Comparison of ENCODE assay signal across 15 cellular contexts in genomic region chr2:236748385-236748784, GRCh38.
DNase-seq lines count a peak whose midpoint lies in the region; ATAC-seq and TF ChIP-seq lines count a peak whose summit lies in the region.
"Had no signal": no experiment of that assay in that cellular context is flagged by ENCODE, and none has a peak within 500 bp of the region (broad histone marks: within the 10 kb centered on the region; RNA-seq: fewer than 3 reads in every experiment).

No MANE protein-coding gene starts in this region.

- no peak overlapping the region for H3K18ac ChIP-seq in mesenchymal stem cell (ENCODE audit: low read depth in 1 of 2, low read length in 2 of 2)

- H2AFZ ChIP-seq in mammary epithelial cell (ENCODE audit: low read depth, low read length) (no peak overlapping the region), mesenchymal stem cell (ENCODE audit: low read depth, low read length) (no peak overlapping the region), smooth muscle cell (ENCODE audit: low read depth) (no peak overlapping the region)

- dilution Hi-C loops in mammary epithelial cell (cut with HindIII; ENCODE audit: low sequenced_read_pairs) = loop anchor here (5.0 kb wide), 2 partner anchors 49 to 66 kb away; no protein-coding TSS in a partner anchor

- peak overlapping the region; percentile 62 for H2AK5ac ChIP-seq in mesenchymal stem cell (ENCODE audit: low read length, severe bottlenecking)

- H3K9me3 ChIP-seq in mammary epithelial cell (replicated peaks; ENCODE audit: insufficient read depth, low read length) = no peaks in the 10 kb centered on the region
- H3K9me3 ChIP-seq in mesenchymal stem cell (ENCODE audit: control insufficient read depth, low read length) = no peaks in the 10 kb centered on the region
- no peaks in the 10 kb centered on the region for H3K9me3 ChIP-seq in smooth muscle cell (replicated peaks; ENCODE audit: low read depth)
- H3K9me3 ChIP-seq: upper lobe of left lung had no signal

- H3K4me3 Mint-ChIP-seq in MCF 10A (ENCODE audit: unreplicated experiment) = peak overlapping the region; percentile 46
- peak overlapping the region; percentile 28 for H3K4me3 Mint-ChIP-seq in type B pancreatic cell
- H3K4me3 Mint-ChIP-seq: activated B cell treated with CpG ODN at 0.5 μM for 24 hours; activated naive CD8-positive, alpha-beta T cell treated with anti-CD3 and anti-CD28 coated beads, Interleukin-2, amount 50 U/mL, for 24 hours; natural killer cell treated with Interleukin-12 subunit alpha and Interleukin-12 subunit beta and Interleukin-15 and Interleukin-18, amount 100 ng/mL, for 72 hours had no signal

- BruUV-seq in MCF 10A (replicated peaks; lab: Mats Ljungman, UMichigan) (no TSS peak), mammary epithelial cell (replicated peaks; lab: Mats Ljungman, UMichigan) (no TSS peak)

- H3K9me3 Mint-ChIP-seq in MCF 10A (ENCODE audit: unreplicated experiment) (no peaks in the 10 kb centered on the region), type B pancreatic cell (no peaks in the 10 kb centered on the region)
- H3K9me3 Mint-ChIP-seq: activated B cell treated with CpG ODN at 0.5 μM for 24 hours; activated naive CD8-positive, alpha-beta T cell treated with anti-CD3 and anti-CD28 coated beads, Interleukin-2, amount 50 U/mL, for 24 hours; natural killer cell treated with Interleukin-12 subunit alpha and Interleukin-12 subunit beta and Interleukin-15 and Interleukin-18, amount 100 ng/mL, for 72 hours had no signal

- peaks cover 64% of the 10 kb centered on the region for H3K4me1 ChIP-seq in mammary epithelial cell (ENCODE audit: insufficient read depth, low read length)
- H3K4me1 ChIP-seq in mesenchymal stem cell (ENCODE audit: control insufficient read depth, insufficient read depth, low read depth, low read length) = peaks cover 30% of the 10 kb centered on the region
- peaks cover 28% of the 10 kb centered on the region for H3K4me1 ChIP-seq in smooth muscle cell (ENCODE audit: low read depth)

- intact Hi-C loops in MCF 10A (cut with micrococcal nuclease) = loop anchor here (2.0 kb wide), 1 partner anchor 106 kb away; no protein-coding TSS in a partner anchor
- intact Hi-C loops in mammary epithelial cell (cut with micrococcal nuclease) = loop anchor here (5.0 kb wide), 2 partner anchors 86 to 279 kb away; no protein-coding TSS in a partner anchor

- H3K4me3 ChIP-seq in mammary epithelial cell (replicated peaks in 1 of 3; ENCODE audit: insufficient read depth in 1 of 3, low read depth in 2 of 3, low read length in 3 of 3) (no peak overlapping the region), epithelial cell of esophagus (ENCODE audit: low read length) (no peak overlapping the region), mesenchymal stem cell (ENCODE audit: insufficient read depth in 1 of 2, low read depth in 1 of 2, low read length in 2 of 2) (peak overlapping the region in 1 of 2 experiments; percentile 30), brain microvascular endothelial cell (ENCODE audit: low read depth, low read length) (no peak overlapping the region), smooth muscle cell (no peak overlapping the region)
- H3K4me3 ChIP-seq: SK-N-MC, upper lobe of left lung had no signal

- no peak overlapping the region for H3K14ac ChIP-seq in mesenchymal stem cell (ENCODE audit: low read length in 2 of 2)

- peaks cover 19% of the 10 kb centered on the region for H3F3A ChIP-seq in smooth muscle cell (ENCODE audit: low read depth)

- POLR2A ChIA-PET in MCF 10A (lab: Yijun Ruan, JAX) = interaction anchor here (0.6 kb wide), 1 partner anchor 88 kb away, joined by 3 read pairs; no protein-coding TSS in a partner anchor

- 98% methylated on average over 9 of the region's 9 CpGs for WGBS in mammary epithelial cell (ENCODE audit: low coverage, missing lambda C conversion rate)
- WGBS in mesenchymal stem cell = 97% methylated on average over 9 of the region's 9 CpGs
- WGBS in smooth muscle cell (ENCODE audit: low lambda C conversion rate) = 93% methylated on average over 9 of the region's 9 CpGs

- no peak overlapping the region for H2BK15ac ChIP-seq in mesenchymal stem cell (ENCODE audit: low read depth, poor library complexity, severe bottlenecking)

- H3K36me3 ChIP-seq in mammary epithelial cell (ENCODE audit: insufficient read depth, low read length) (no peaks in the 10 kb centered on the region), mesenchymal stem cell (ENCODE audit: control insufficient read depth in 1 of 2, insufficient read depth in 2 of 2, low read depth in 1 of 2, low read length in 2 of 2) (no peaks in the 10 kb centered on the region), brain microvascular endothelial cell (replicated peaks) (no peaks in the 10 kb centered on the region), smooth muscle cell (ENCODE audit: low read depth) (no peaks in the 10 kb centered on the region)
- H3K36me3 ChIP-seq: upper lobe of left lung had no signal

- no peak overlapping the region for H2BK5ac ChIP-seq in mesenchymal stem cell (ENCODE audit: low read depth, low read length, poor library complexity, severe bottlenecking)

- H3K27ac Mint-ChIP-seq in MCF 10A (ENCODE audit: low read depth, unreplicated experiment) (peak overlapping the region; percentile 67), type B pancreatic cell (peak overlapping the region; percentile 82)
- H3K27ac Mint-ChIP-seq: activated B cell treated with CpG ODN at 0.5 μM for 24 hours; activated naive CD8-positive, alpha-beta T cell treated with anti-CD3 and anti-CD28 coated beads, Interleukin-2, amount 50 U/mL, for 24 hours; natural killer cell treated with Interleukin-12 subunit alpha and Interleukin-12 subunit beta and Interleukin-15 and Interleukin-18, amount 100 ng/mL, for 72 hours had no signal

- H3K79me2 ChIP-seq in mammary epithelial cell (ENCODE audit: insufficient read depth, low read length) (no peaks in the 10 kb centered on the region), smooth muscle cell (ENCODE audit: low read depth) (no peaks in the 10 kb centered on the region)

- no peaks in the 10 kb centered on the region for H3K27me3 ChIP-seq in mammary epithelial cell (ENCODE audit: insufficient read depth, low read length)
- no peaks in the 10 kb centered on the region for H3K27me3 ChIP-seq in mesenchymal stem cell (ENCODE audit: control insufficient read depth in 1 of 2, insufficient read depth in 1 of 2, low read length in 2 of 2)
- no peaks in the 10 kb centered on the region for H3K27me3 ChIP-seq in brain microvascular endothelial cell (replicated peaks)
- H3K27me3 ChIP-seq in smooth muscle cell (ENCODE audit: low read depth) = no peaks in the 10 kb centered on the region
- H3K27me3 ChIP-seq: upper lobe of left lung had no signal

- DNase-seq in MCF 10A (ENCODE audit: unreplicated experiment) (peak; percentile 66), mammary epithelial cell (no peak), epithelial cell of esophagus (ENCODE audit: low read depth) (peak; percentile 73), mesenchymal stem cell (no peak), type B pancreatic cell (ENCODE audit: extremely low spot score, unreplicated experiment) (no peak), brain microvascular endothelial cell (no peak), smooth muscle cell (lab: John Stamatoyannopoulos, UW; ENCODE audit: unreplicated experiment) (no peak)
- DNase-seq: activated B cell treated with CpG ODN at 0.5 μM for 24 hours; activated naive CD8-positive, alpha-beta T cell treated with anti-CD3 and anti-CD28 coated beads, Interleukin-2, amount 50 U/mL, for 24 hours; NCI-H1417 treated with DMSO at 0.1 percent for 48 hours; NCI-H524 treated with DMSO at 0.1 percent for 48 hours had no signal

- no peak overlapping the region for H3K9ac ChIP-seq in mammary epithelial cell (ENCODE audit: insufficient read depth, low read length)
- peak overlapping the region; percentile 73 for H3K9ac ChIP-seq in mesenchymal stem cell (ENCODE audit: low read length)
- no peak overlapping the region for H3K9ac ChIP-seq in smooth muscle cell (ENCODE audit: low read depth)

- no peaks in the 10 kb centered on the region for H3K27me3 Mint-ChIP-seq in MCF 10A (ENCODE audit: insufficient read depth, unreplicated experiment)
- peaks cover 10% of the 10 kb centered on the region for H3K27me3 Mint-ChIP-seq in type B pancreatic cell

- H3K79me1 ChIP-seq in mesenchymal stem cell (replicated peaks; ENCODE audit: low read length, poor library complexity, severe bottlenecking) = no peaks in the 10 kb centered on the region

- H4K20me1 ChIP-seq in mammary epithelial cell (ENCODE audit: insufficient read depth, low read length) (no peaks in the 10 kb centered on the region), smooth muscle cell (ENCODE audit: low read depth) (no peaks in the 10 kb centered on the region)

- no peak overlapping the region for H2BK12ac ChIP-seq in mesenchymal stem cell (ENCODE audit: low read length in 2 of 2)

- in situ Hi-C loops in mammary epithelial cell (cut with MboI; ENCODE audit: low sequenced_read_pairs in 2 of 2) = no loop called here
- in situ Hi-C loops in brain microvascular endothelial cell (cut with HindIII; ENCODE audit: low pct_ligation_motif_present, low sequenced_read_pairs) = no loop called here

- no peak overlapping the region for H4K91ac ChIP-seq in mesenchymal stem cell (ENCODE audit: low read length)

- no peak overlapping the region for H3K4me2 ChIP-seq in mammary epithelial cell (ENCODE audit: insufficient read depth, low read depth, low read length)
- no peak overlapping the region for H3K4me2 ChIP-seq in mesenchymal stem cell (ENCODE audit: low read length, poor library complexity, severe bottlenecking)
- no peak overlapping the region for H3K4me2 ChIP-seq in smooth muscle cell

- no peak for ATAC-seq in GM18907 (IDR thresholded peaks at IDR 0.05; ENCODE audit: unreplicated experiment)
- ATAC-seq: activated naive CD8-positive, alpha-beta T cell treated with anti-CD3 and anti-CD28 coated beads, Interleukin-2, amount 50 U/mL, for 24 hours; natural killer cell treated with Interleukin-12 subunit alpha and Interleukin-12 subunit beta and Interleukin-15 and Interleukin-18, amount 100 ng/mL, for 72 hours had no signal

- no peak overlapping the region for H4K8ac ChIP-seq in mesenchymal stem cell (ENCODE audit: low read length)

- no peak for TF ChIP-seq CTCF in MCF 10A (IDR thresholded peaks at IDR 0.05; ENCODE audit: unreplicated experiment)
- no peak for TF ChIP-seq CTCF in mammary epithelial cell (conservative IDR thresholded peaks at IDR 0.05 in 1 of 2, IDR thresholded peaks at IDR 0.05 in 1 of 2; ENCODE audit: extremely low read depth in 1 of 2, insufficient read depth in 1 of 2, low read depth in 1 of 2, low read length in 2 of 2)
- TF ChIP-seq CTCF in epithelial cell of esophagus (IDR thresholded peaks at IDR 0.05; ENCODE audit: insufficient read depth, low read depth, low read length, missing control alignments) = no peak
- TF ChIP-seq CTCF in type B pancreatic cell (conservative IDR thresholded peaks at IDR 0.05) = no peak
- no peak for TF ChIP-seq CTCF in brain microvascular endothelial cell (IDR thresholded peaks at IDR 0.05; ENCODE audit: low read depth, low read length, missing control alignments)
- no peak for TF ChIP-seq CTCF in smooth muscle cell (IDR thresholded peaks at IDR 0.05; ENCODE audit: borderline replicate concordance, insufficient read depth, poor library complexity, severe bottlenecking)

- CTCF ChIA-PET in MCF 10A (lab: Yijun Ruan, JAX) (interaction anchor here (0.6 kb wide), 1 partner anchor 27 kb away, joined by 3 read pairs; no protein-coding TSS in a partner anchor), mammary epithelial cell (lab: Charles Lee; ENCODE audit: low non-redundant PET) (no interaction called here)

- H3K27ac ChIP-seq in mammary epithelial cell (ENCODE audit: insufficient read depth, low read depth, low read length) = no peak overlapping the region
- no peak overlapping the region for H3K27ac ChIP-seq in mesenchymal stem cell (ENCODE audit: low read length, poor library complexity, severe bottlenecking)
- no peak overlapping the region for H3K27ac ChIP-seq in brain microvascular endothelial cell
- no peak overlapping the region for H3K27ac ChIP-seq in smooth muscle cell (ENCODE audit: low read depth)
- H3K27ac ChIP-seq: SK-N-MC had no signal

- no peak overlapping the region for H3K23ac ChIP-seq in mesenchymal stem cell (ENCODE audit: low read length in 2 of 2)

- H2BK120ac ChIP-seq in mesenchymal stem cell (ENCODE audit: low read depth, low read length) = no peak overlapping the region

- H3K4me1 Mint-ChIP-seq in MCF 10A (ENCODE audit: insufficient read depth, unreplicated experiment) (peaks cover 57% of the 10 kb centered on the region), type B pancreatic cell (ENCODE audit: unreplicated experiment) (peaks cover 60% of the 10 kb centered on the region)
- H3K4me1 Mint-ChIP-seq: activated naive CD8-positive, alpha-beta T cell treated with anti-CD3 and anti-CD28 coated beads, Interleukin-2, amount 50 U/mL, for 24 hours had no signal

- H3K4ac ChIP-seq in mesenchymal stem cell (ENCODE audit: low read depth in 1 of 2, low read length in 2 of 2) = no peak overlapping the region

- H3K36me3 Mint-ChIP-seq in MCF 10A (ENCODE audit: insufficient read depth, unreplicated experiment) (peaks cover 4% of the 10 kb centered on the region), type B pancreatic cell (no peaks in the 10 kb centered on the region)
- H3K36me3 Mint-ChIP-seq: natural killer cell treated with Interleukin-12 subunit alpha and Interleukin-12 subunit beta and Interleukin-15 and Interleukin-18, amount 100 ng/mL, for 72 hours had no signal

Comparison
In these comparisons a context has a peak if more than half of its experiments do, and no peak if none do; other contexts are left out.
1. DNase-seq: peak in MCF 10A (single experiment) and epithelial cell of esophagus (single experiment); none in mammary epithelial cell (single experiment), mesenchymal stem cell (single experiment), type B pancreatic cell (single experiment), brain microvascular endothelial cell (single experiment) and smooth muscle cell (single experiment).